In genomic region chr9:33465596-33466564, GRCh38 we compare ENCODE assay signal across 4 cellular contexts.
TF ChIP-seq lines count a peak whose summit lies in the region.

No MANE protein-coding gene starts in this region.

TF ChIP-seq in SK-N-SH, 30 proteins besides CTCF, POLR2A, EP300 and RAD21:
- no peak for TF ChIP-seq NRF1 (IDR thresholded peaks at IDR 0.05; ENCODE audit: low read depth, low read length)
- TF ChIP-seq FOXJ3 (CRISPR knock-in tag; IDR thresholded peaks at IDR 0.05) = no peak
- TF ChIP-seq MAX (IDR thresholded peaks at IDR 0.05; ENCODE audit: low read depth) = no peak
- TF ChIP-seq USF2 (IDR thresholded peaks at IDR 0.05; ENCODE audit: borderline replicate concordance, low read depth, low read length) = no peak
- TF ChIP-seq ZBTB33 (IDR thresholded peaks at IDR 0.05; ENCODE audit: borderline replicate concordance, low read depth) = no peak
- TF ChIP-seq GABPA (IDR thresholded peaks at IDR 0.05; ENCODE audit: low read depth) = no peak
- TF ChIP-seq RXRA (IDR thresholded peaks at IDR 0.05; ENCODE audit: borderline replicate concordance, low read depth) = no peak

TF ChIP-seq in SK-N-SH treated with all-trans-retinoic acid at 6 μM for 48 hours, 23 proteins besides CTCF, POLR2A, EP300 and RAD21 (continues in another document):
- TF ChIP-seq ARNTL (CRISPR knock-in tag; IDR thresholded peaks at IDR 0.05; ENCODE audit: borderline replicate concordance, low read depth) (no peak), TOX (CRISPR knock-in tag; IDR thresholded peaks at IDR 0.05; ENCODE audit: borderline replicate concordance) (no peak), POU6F1 (CRISPR knock-in tag; IDR thresholded peaks at IDR 0.05; ENCODE audit: borderline replicate concordance, low read depth) (no peak), OSR1 (CRISPR knock-in tag; IDR thresholded peaks at IDR 0.05) (no peak), CSDC2 (CRISPR knock-in tag; IDR thresholded peaks at IDR 0.05) (no peak), ZNF565 (CRISPR knock-in tag; conservative IDR thresholded peaks at IDR 0.05; ENCODE audit: low read depth) (no peak), PPARA (CRISPR knock-in tag; IDR thresholded peaks at IDR 0.05; ENCODE audit: borderline replicate concordance) (no peak), CREB5 (CRISPR knock-in tag; IDR thresholded peaks at IDR 0.05; ENCODE audit: low read depth) (no peak), ZFP3 (CRISPR knock-in tag; IDR thresholded peaks at IDR 0.05) (no peak), BACH2 (CRISPR knock-in tag; IDR thresholded peaks at IDR 0.05; ENCODE audit: borderline replicate concordance) (no peak), TCF4 (CRISPR knock-in tag; IDR thresholded peaks at IDR 0.05; ENCODE audit: borderline replicate concordance) (no peak), ESRRG (CRISPR knock-in tag; IDR thresholded peaks at IDR 0.05) (no peak)
- TF ChIP-seq, protein P1, sequence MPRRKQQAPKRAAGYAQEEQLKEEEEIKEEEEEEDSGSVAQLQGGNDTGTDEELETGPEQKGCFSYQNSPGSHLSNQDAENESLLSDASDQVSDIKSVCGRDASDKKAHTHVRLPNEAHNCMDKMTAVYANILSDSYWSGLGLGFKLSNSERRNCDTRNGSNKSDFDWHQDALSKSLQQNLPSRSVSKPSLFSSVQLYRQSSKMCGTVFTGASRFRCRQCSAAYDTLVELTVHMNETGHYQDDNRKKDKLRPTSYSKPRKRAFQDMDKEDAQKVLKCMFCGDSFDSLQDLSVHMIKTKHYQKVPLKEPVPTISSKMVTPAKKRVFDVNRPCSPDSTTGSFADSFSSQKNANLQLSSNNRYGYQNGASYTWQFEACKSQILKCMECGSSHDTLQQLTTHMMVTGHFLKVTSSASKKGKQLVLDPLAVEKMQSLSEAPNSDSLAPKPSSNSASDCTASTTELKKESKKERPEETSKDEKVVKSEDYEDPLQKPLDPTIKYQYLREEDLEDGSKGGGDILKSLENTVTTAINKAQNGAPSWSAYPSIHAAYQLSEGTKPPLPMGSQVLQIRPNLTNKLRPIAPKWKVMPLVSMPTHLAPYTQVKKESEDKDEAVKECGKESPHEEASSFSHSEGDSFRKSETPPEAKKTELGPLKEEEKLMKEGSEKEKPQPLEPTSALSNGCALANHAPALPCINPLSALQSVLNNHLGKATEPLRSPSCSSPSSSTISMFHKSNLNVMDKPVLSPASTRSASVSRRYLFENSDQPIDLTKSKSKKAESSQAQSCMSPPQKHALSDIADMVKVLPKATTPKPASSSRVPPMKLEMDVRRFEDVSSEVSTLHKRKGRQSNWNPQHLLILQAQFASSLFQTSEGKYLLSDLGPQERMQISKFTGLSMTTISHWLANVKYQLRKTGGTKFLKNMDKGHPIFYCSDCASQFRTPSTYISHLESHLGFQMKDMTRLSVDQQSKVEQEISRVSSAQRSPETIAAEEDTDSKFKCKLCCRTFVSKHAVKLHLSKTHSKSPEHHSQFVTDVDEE (CRISPR knock-in tag; IDR thresholded peaks at IDR 0.05) = no peak

TF ChIP-seq in IMR-90, 13 proteins besides CTCF, POLR2A, EP300 and RAD21:
- TF ChIP-seq MAFK (IDR thresholded peaks at IDR 0.05; ENCODE audit: low read depth, low read length) (no peak), FOS (IDR thresholded peaks at IDR 0.05; ENCODE audit: low read depth, low read length) (no peak), USF2 (IDR thresholded peaks at IDR 0.05; ENCODE audit: low read depth, low read length) (no peak), MAZ (IDR thresholded peaks at IDR 0.05; ENCODE audit: borderline replicate concordance, low read depth, low read length) (no peak)
- TF ChIP-seq, protein P2, sequence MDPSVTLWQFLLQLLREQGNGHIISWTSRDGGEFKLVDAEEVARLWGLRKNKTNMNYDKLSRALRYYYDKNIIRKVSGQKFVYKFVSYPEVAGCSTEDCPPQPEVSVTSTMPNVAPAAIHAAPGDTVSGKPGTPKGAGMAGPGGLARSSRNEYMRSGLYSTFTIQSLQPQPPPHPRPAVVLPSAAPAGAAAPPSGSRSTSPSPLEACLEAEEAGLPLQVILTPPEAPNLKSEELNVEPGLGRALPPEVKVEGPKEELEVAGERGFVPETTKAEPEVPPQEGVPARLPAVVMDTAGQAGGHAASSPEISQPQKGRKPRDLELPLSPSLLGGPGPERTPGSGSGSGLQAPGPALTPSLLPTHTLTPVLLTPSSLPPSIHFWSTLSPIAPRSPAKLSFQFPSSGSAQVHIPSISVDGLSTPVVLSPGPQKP (IDR thresholded peaks at IDR 0.05; ENCODE audit: borderline replicate concordance, low read depth, low read length) = no peak

TF ChIP-seq in HepG2, 621 proteins besides CTCF, POLR2A, EP300 and RAD21:
- TF ChIP-seq SOX13 (IDR thresholded peaks at IDR 0.05) = no peak
- no peak for TF ChIP-seq SOX13 (CRISPR knock-in tag; conservative IDR thresholded peaks at IDR 0.05 in 1 of 2, IDR thresholded peaks at IDR 0.05 in 1 of 2)
- TF ChIP-seq, protein P3, sequence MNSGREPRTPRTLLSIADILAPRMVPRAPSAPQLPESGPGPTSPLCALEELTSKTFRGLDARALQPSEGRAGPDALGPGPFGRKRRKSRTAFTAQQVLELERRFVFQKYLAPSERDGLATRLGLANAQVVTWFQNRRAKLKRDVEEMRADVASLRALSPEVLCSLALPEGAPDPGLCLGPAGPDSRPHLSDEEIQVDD (CRISPR knock-in tag; IDR thresholded peaks at IDR 0.05; ENCODE audit: borderline replicate concordance) = no peak
- TF ChIP-seq ZBTB40 (IDR thresholded peaks at IDR 0.05) = no peak
- 0 out of 2 replicates have a peak, but pooled peaks have one; percentile 36 for TF ChIP-seq ZBTB40 (CRISPR knock-in tag; IDR thresholded peaks at IDR 0.05)
- TF ChIP-seq PLRG1 (conservative IDR thresholded peaks at IDR 0.05) = no peak
- peak; percentile 12; the same call in 1 of the 2 replicates for TF ChIP-seq BORCS8-MEF2B (CRISPR knock-in tag; IDR thresholded peaks at IDR 0.05)
- TF ChIP-seq ZNF776 (CRISPR knock-in tag; IDR thresholded peaks at IDR 0.05) = 0 out of 2 replicates have a peak, but pooled peaks have one; percentile 6
- no peak for TF ChIP-seq IKZF5 (CRISPR knock-in tag; IDR thresholded peaks at IDR 0.05)
- no peak for TF ChIP-seq ZKSCAN8 (CRISPR knock-in tag; IDR thresholded peaks at IDR 0.05; ENCODE audit: borderline replicate concordance)
- TF ChIP-seq ZNF720 (CRISPR knock-in tag; IDR thresholded peaks at IDR 0.05) = no peak
TF ChIP-seq in HepG2: peak in this region for 3.
